In genomic region chr5:101678494-101679193, GRCh38 we compare ENCODE assay signal across 8 cellular contexts.
A peak's percentile ranks its signal among the peaks of the same experiment; 100 is the strongest.
DNase-seq lines count a peak whose midpoint lies in the region; ATAC-seq and TF ChIP-seq lines count a peak whose summit lies in the region.

No MANE protein-coding gene starts in this region.

- no peaks in the 10 kb centered on the region for H3K27me3 Mint-ChIP-seq in Calu3 (ENCODE audit: unreplicated experiment)

- no peaks in the 10 kb centered on the region for H3K36me3 Mint-ChIP-seq in Calu3 (ENCODE audit: insufficient read depth, unreplicated experiment)

- no peaks in the 10 kb centered on the region for H3K9me3 Mint-ChIP-seq in Calu3 (ENCODE audit: low read depth, unreplicated experiment)

- intact Hi-C loops in Calu3 (cut with micrococcal nuclease; ENCODE audit: unreplicated experiment) (loop anchor here (2.0 to 10.0 kb wide), 4 partner anchors 284 to 1200 kb away; no protein-coding TSS in a partner anchor), posterior cingulate gyrus (cut with DNase I) (no loop called here)

- DNase-seq in Calu3 (peak; percentile 87), NOMO-1 treated with DMSO at 0.1 percent for 48 hours (lab: John Stamatoyannopoulos, UW; ENCODE audit: unreplicated experiment) (peak; percentile 23), glomerular endothelial cell (ENCODE audit: extremely low read depth, low read depth, low spot score) (peak; percentile 37), posterior cingulate gyrus (peak in 7 of 10 donors; percentile 23 to 85 (median 63)), mesenteric fat pad (ENCODE audit: low spot score) (no peak)
- DNase-seq in activated effector memory CD4-positive, alpha-beta T cell treated with Interleukin-2 at 50 U/mL for 16 hours = peak; percentile 3

- TF ChIP-seq CTCF in Calu3 (IDR thresholded peaks at IDR 0.05; ENCODE audit: unreplicated experiment) = peak; percentile 90

- CTCF ChIA-PET in Calu3 (lab: Charles Lee) = interaction anchor here (1.1 to 1.3 kb wide), 4 partner anchors 9 to 1248 kb away, joined by 3 to 4 read pairs (median 3); no protein-coding TSS in a partner anchor

- H3K4me3 Mint-ChIP-seq in Calu3 (ENCODE audit: low read depth, unreplicated experiment) = peak overlapping the region; percentile 55

- no peak overlapping the region for H3K27ac Mint-ChIP-seq in Calu3 (ENCODE audit: unreplicated experiment)

- BruUV-seq in Calu3 (replicated peaks; lab: Mats Ljungman, UMichigan) = no TSS peak

- H3K4me1 Mint-ChIP-seq in Calu3 (ENCODE audit: low read depth, unreplicated experiment) = peaks cover 19% of the 10 kb centered on the region

- ATAC-seq in GM19324 (IDR thresholded peaks at IDR 0.05; ENCODE audit: low FRiP score, unreplicated experiment) = peak; percentile 78
- peak; percentile 84 for ATAC-seq in HG03432 (IDR thresholded peaks at IDR 0.05; ENCODE audit: unreplicated experiment)
